Comparison of ENCODE assay signal across 11 cellular contexts in genomic region chr5:149747141-149747832, GRCh38. TPM values are rescaled to one million over a fixed set of nuclear protein-coding genes. Genes with fewer than 3 reads are reported as not detected.
A peak's percentile ranks its signal among the peaks of the same experiment; 100 is the strongest.
DNase-seq lines count a peak whose midpoint lies in the region; ATAC-seq and TF ChIP-seq lines count a peak whose summit lies in the region.
"Had no signal": no experiment of that assay in that cellular context is flagged by ENCODE, and none has a peak within 500 bp of the region (broad histone marks: within the 10 kb centered on the region; RNA-seq: fewer than 3 reads in every experiment).

No MANE protein-coding gene starts in this region.

- no peak for DNase-seq in Right ventricle myocardium inferior (ENCODE audit: missing footprints)
- no peak for DNase-seq in cardiac septum (ENCODE audit: low spot score)
- DNase-seq in left cardiac atrium = peak; percentile 39
- DNase-seq in stimulated activated CD4-positive, alpha-beta T cell treated with anti-CD3 and anti-CD28 coated beads, Interleukin-15, amount 100 ng/mL, for 24 hours = no peak
- no peak for DNase-seq in nucleus accumbens (lab: John Stamatoyannopoulos, UW)
- DNase-seq in NCI-H2029 (lab: John Stamatoyannopoulos, UW) = no peak
- DNase-seq in G401 (ENCODE audit: low spot score) = no peak
- DNase-seq: activated CD4-positive, alpha-beta T cell treated with anti-CD3 and anti-CD28 coated beads, Interleukin-2, amount 10 ng/mL, durations not matched to agents 7 days and 5 days; NCI-H1436 treated with DMSO at 0.1 percent for 48 hours; T-helper 1 cell had no signal

- intact Hi-C loops in Right ventricle myocardium inferior (cut with DNase I) = no loop called here
- intact Hi-C loops in cardiac septum (cut with DNase I) = no loop called here
- intact Hi-C loops in left cardiac atrium (cut with DNase I) = no loop called here

- H3K36me3 Mint-ChIP-seq in nephron (ENCODE audit: low read depth) = no peaks in the 10 kb centered on the region

- no peak for TF ChIP-seq CTCF in nephron (IDR thresholded peaks at IDR 0.05; ENCODE audit: unreplicated experiment in 3 of 3)

- H3K4me1 Mint-ChIP-seq in nephron = peaks cover 19% of the 10 kb centered on the region
- H3K4me1 Mint-ChIP-seq: activated CD4-positive, alpha-beta T cell treated with anti-CD3 and anti-CD28 coated beads, Interleukin-2, amount 10 ng/mL, durations not matched to agents 7 days and 5 days had no signal

- no peaks in the 10 kb centered on the region for H3K9me3 Mint-ChIP-seq in nephron
- H3K9me3 Mint-ChIP-seq: activated CD4-positive, alpha-beta T cell treated with anti-CD3 and anti-CD28 coated beads, Interleukin-2, amount 10 ng/mL, durations not matched to agents 7 days and 5 days had no signal

- ATAC-seq in Right ventricle myocardium inferior (peak; percentile 53), left cardiac atrium (peak; percentile 67 to 76)

- no peaks in the 10 kb centered on the region for H3K27me3 Mint-ChIP-seq in nephron (ENCODE audit: low read depth)
- H3K27me3 Mint-ChIP-seq: activated CD4-positive, alpha-beta T cell treated with anti-CD3 and anti-CD28 coated beads, Interleukin-2, amount 10 ng/mL, durations not matched to agents 7 days and 5 days had no signal

- in situ Hi-C loops in G401 (cut with HindIII; ENCODE audit: low sequenced_read_pairs) = no loop called here

- no peak overlapping the region for H3K4me3 Mint-ChIP-seq in nephron
- H3K4me3 Mint-ChIP-seq: activated CD4-positive, alpha-beta T cell treated with anti-CD3 and anti-CD28 coated beads, Interleukin-2, amount 10 ng/mL, durations not matched to agents 7 days and 5 days had no signal

- H3K27ac Mint-ChIP-seq in nephron = peak overlapping the region; percentile 44 to 68 (median 62)
- H3K27ac Mint-ChIP-seq: activated CD4-positive, alpha-beta T cell treated with anti-CD3 and anti-CD28 coated beads, Interleukin-2, amount 10 ng/mL, durations not matched to agents 7 days and 5 days had no signal

RNA-seq across cellular contexts. Expression of gene PPARGC1B, which starts 17.2 kb away (rescaled TPM):
- 30.1 TPM for total RNA-seq in Right ventricle myocardium inferior
- total RNA-seq in cardiac septum = 18.9 TPM
- 10 to 100 TPM; 11.8 to 12.5 TPM for total RNA-seq in left cardiac atrium
- 1.2 and 2.4 TPM in 2 replicates for total RNA-seq in G401 (2014; rRNA removed; shearing (Covaris generic))
